ENCODE assay signal across 26 cellular contexts in genomic region chr2:29834624-29835023, GRCh38.
DNase-seq lines count a peak whose midpoint lies in the region; ATAC-seq and TF ChIP-seq lines count a peak whose summit lies in the region.
"Had no signal": no experiment of that assay in that cellular context is flagged by ENCODE, and none has a peak within 500 bp of the region (broad histone marks: within the 10 kb centered on the region; RNA-seq: fewer than 3 reads in every experiment).

No MANE protein-coding gene starts in this region.

- H3K4me2 ChIP-seq in GM23248 (ENCODE audit: unreplicated experiment) (no peak overlapping the region), neural cell (ENCODE audit: low read length) (no peak overlapping the region)
- H3K4me2 ChIP-seq: BLaER1, GM23338 had no signal

- H3K27ac ChIP-seq in GM23248 (no peak overlapping the region), neural cell (ENCODE audit: low read length) (peak overlapping the region; percentile 14), body of pancreas (no peak overlapping the region)
- H3K27ac ChIP-seq: BLaER1, esophagus muscularis mucosa, heart right ventricle had no signal

- in situ Hi-C loops in GM23248 (cut with MboI) = loop anchor here (25.0 kb wide), 2 partner anchors 522 to 872 kb away; no protein-coding TSS in a partner anchor

- peaks cover 14% of the 10 kb centered on the region; the same call in 1 of the 2 replicates for H3K27me3 ChIP-seq in GM23248 (replicated peaks; ENCODE audit: insufficient read depth)
- no peaks in the 10 kb centered on the region for H3K27me3 ChIP-seq in neural cell (ENCODE audit: insufficient read depth, low read depth, low read length)
- H3K27me3 ChIP-seq in body of pancreas = no peaks in the 10 kb centered on the region
- H3K27me3 ChIP-seq: BLaER1, esophagus muscularis mucosa had no signal

- H3K9me3 ChIP-seq in GM23248 (ENCODE audit: low read depth) = no peaks in the 10 kb centered on the region
- peaks cover 6% of the 10 kb centered on the region for H3K9me3 ChIP-seq in neural cell (ENCODE audit: low read length)
- H3K9me3 ChIP-seq in body of pancreas = no peaks in the 10 kb centered on the region

- no peaks in the 10 kb centered on the region for H4K20me1 ChIP-seq in GM23248 (ENCODE audit: insufficient read depth)
- H4K20me1 ChIP-seq in neural cell (ENCODE audit: insufficient read depth) = no peaks in the 10 kb centered on the region
- H4K20me1 ChIP-seq: BLaER1 had no signal

- TF ChIP-seq POLR2A in body of pancreas (IDR thresholded peaks at IDR 0.05) = no peak

- intact Hi-C loops in body of pancreas (cut with DNase I) = no loop called here

- no peaks in the 10 kb centered on the region for H3K79me2 ChIP-seq in GM23248 (ENCODE audit: insufficient read depth)
- H3K79me2 ChIP-seq in neural cell (replicated peaks; ENCODE audit: insufficient read depth, low read length) = no peaks in the 10 kb centered on the region

- no peak for TF ChIP-seq CTCF in choroid plexus epithelial cell (conservative IDR thresholded peaks at IDR 0.05; ENCODE audit: low read depth, low read length)
- no peak for TF ChIP-seq CTCF in neural cell (IDR thresholded peaks at IDR 0.05; ENCODE audit: poor library complexity, severe bottlenecking)
- no peak for TF ChIP-seq CTCF in body of pancreas (IDR thresholded peaks at IDR 0.05)

- WGBS in GM23248 (ENCODE audit: low coverage in 1 of 2, low lambda C conversion rate in 2 of 2, missing lambda C conversion rate in 2 of 2), 2 experiments = 54% methylated on average over 2 of the region's 2 CpGs
- 45 to 63% methylated on average over 2 of the region's 2 CpGs for WGBS in body of pancreas, 2 donors

- peak; percentile 39 for DNase-seq in GM23248
- DNase-seq in RPMI7951 (ENCODE audit: low read depth) = peak; percentile 66
- DNase-seq in choroid plexus epithelial cell (ENCODE audit: low read depth) = peak; percentile 26
- DNase-seq in HuH-7.5 (ENCODE audit: low spot score) = no peak
- no peak for DNase-seq in body of pancreas
- DNase-seq in stimulated activated CD4-positive, alpha-beta T cell treated with anti-CD3 and anti-CD28 coated beads, Interleukin-15, amount 100 ng/mL, for 24 hours = no peak
- no peak for DNase-seq in effector CD8-positive, alpha-beta T cell (lab: John Stamatoyannopoulos, UW)
- DNase-seq: activated CD4-positive, alpha-beta T cell treated with anti-CD3 and anti-CD28 coated beads for 36 hours; activated effector memory CD4-positive, alpha-beta T cell treated with Interleukin-2 at 50 U/mL for 16 hours; aorta; dermis blood vessel endothelial cell; DMS153; heart right ventricle; HFFc6; left cardiac atrium; NCI-H1930; NCI-H226; NCI-H526 treated with DMSO at 0.1 percent for 48 hours; nephron progenitor cell; SHP77 treated with DMSO at 0.1 percent for 48 hours; substantia nigra had no signal

- TF ChIP-seq EP300 in neural cell (conservative IDR thresholded peaks at IDR 0.05; ENCODE audit: poor library complexity, severe bottlenecking) = no peak

- H3K36me3 ChIP-seq in GM23248 (ENCODE audit: low read depth) (no peaks in the 10 kb centered on the region), neural cell (ENCODE audit: insufficient read depth, low read length) (no peaks in the 10 kb centered on the region), body of pancreas (replicated peaks in 1 of 2; ENCODE audit: insufficient read depth in 1 of 2, low read depth in 2 of 2) (no peaks in the 10 kb centered on the region)
- H3K36me3 ChIP-seq: BLaER1, esophagus muscularis mucosa, heart right ventricle had no signal

- no peaks in the 10 kb centered on the region for H3F3A ChIP-seq in GM23248 (ENCODE audit: insufficient read depth)
- H3F3A ChIP-seq in neural cell (ENCODE audit: insufficient read depth, low read length, poor library complexity, severe bottlenecking) = peaks cover 4% of the 10 kb centered on the region

- H2AFZ ChIP-seq in GM23248 (no peak overlapping the region), neural cell (ENCODE audit: low read depth, low read length) (no peak overlapping the region)
- H2AFZ ChIP-seq: GM23338 had no signal

- ATAC-seq in body of pancreas = no peak
- ATAC-seq: activated CD4-positive, alpha-beta T cell treated with anti-CD3 and anti-CD28 coated beads for 36 hours; GM23338; heart right ventricle; left cardiac atrium; stimulated activated effector memory CD8-positive, alpha-beta T cell treated with anti-CD3 and anti-CD28 coated beads, Interleukin-12 subunit alpha, Interleukin-12 subunit beta, amount 100 ng/mL, for 72 hours had no signal

- H3K4me1 ChIP-seq in GM23248 (ENCODE audit: insufficient read depth) (no peaks in the 10 kb centered on the region), body of pancreas (no peaks in the 10 kb centered on the region)
- H3K4me1 ChIP-seq: BLaER1, heart right ventricle had no signal

- no peak overlapping the region for H3K9ac ChIP-seq in GM23248
- H3K9ac ChIP-seq in neural cell (ENCODE audit: low read length) = no peak overlapping the region
- H3K9ac ChIP-seq: BLaER1 had no signal

- H3K4me3 ChIP-seq in GM23248 (no peak overlapping the region), choroid plexus epithelial cell (ENCODE audit: low read depth, low read length) (no peak overlapping the region), neural cell (ENCODE audit: low read length) (no peak overlapping the region), body of pancreas (no peak overlapping the region)
- H3K4me3 ChIP-seq: BLaER1, esophagus muscularis mucosa, GM23338, heart right ventricle had no signal

- TF ChIP-seq RAD21 in neural cell (conservative IDR thresholded peaks at IDR 0.05) = no peak

- H3K9me2 ChIP-seq in GM23248 (ENCODE audit: insufficient read depth) (no peaks in the 10 kb centered on the region), neural cell (ENCODE audit: insufficient read depth, low read length) (no peaks in the 10 kb centered on the region)

TF ChIP-seq in neural cell, 6 proteins besides CTCF, POLR2A, EP300 and RAD21:
- TF ChIP-seq REST (IDR thresholded peaks at IDR 0.05; ENCODE audit: borderline replicate concordance) (no peak), TAF1 (IDR thresholded peaks at IDR 0.05; ENCODE audit: low read depth) (no peak), MXI1 (conservative IDR thresholded peaks at IDR 0.05; ENCODE audit: poor library complexity, severe bottlenecking) (no peak), EZH2 (IDR thresholded peaks at IDR 0.05; ENCODE audit: borderline replicate concordance, insufficient read depth, low read length, poor library complexity, severe bottlenecking) (no peak), POLR2AphosphoS5 (IDR thresholded peaks at IDR 0.05) (no peak), SMC3 (conservative IDR thresholded peaks at IDR 0.05; ENCODE audit: poor library complexity) (no peak)

Comparison
In these comparisons a context has a peak if more than half of its experiments do, and no peak if none do; other contexts are left out.
1. DNase-seq: peak in GM23248 (single experiment), RPMI7951 (single experiment) and choroid plexus epithelial cell (single experiment); none in HuH-7.5 (single experiment), body of pancreas (0 of 4), stimulated activated CD4-positive, alpha-beta T cell treated with anti-CD3 and anti-CD28 coated beads, Interleukin-15, amount 100 ng/mL, for 24 hours (single experiment) and effector CD8-positive, alpha-beta T cell (single experiment).